ENCODE assay signal across 19 cellular contexts in genomic region chr10:77560471-77560870, GRCh38.
DNase-seq lines count a peak whose midpoint lies in the region; ATAC-seq, FAIRE-seq and TF ChIP-seq lines count a peak whose summit lies in the region.
"Had no signal": no experiment of that assay in that cellular context is flagged by ENCODE, and none has a peak within 500 bp of the region (broad histone marks: within the 10 kb centered on the region; RNA-seq: fewer than 3 reads in every experiment).

No MANE protein-coding gene starts in this region.

- no peaks in the 10 kb centered on the region for H3K9me3 Mint-ChIP-seq in osteocyte (ENCODE audit: unreplicated experiment)
- H3K9me3 Mint-ChIP-seq: CD4-positive, alpha-beta memory T cell had no signal

- no peaks in the 10 kb centered on the region for H3K27me3 ChIP-seq in esophagus muscularis mucosa
- H3K27me3 ChIP-seq in uterus = no peaks in the 10 kb centered on the region
- no peaks in the 10 kb centered on the region for H3K27me3 ChIP-seq in small intestine (ENCODE audit: control insufficient read depth in 2 of 2, insufficient read depth in 2 of 2, low read length in 2 of 2)
- H3K27me3 ChIP-seq: BE2C had no signal

- H3K9me3 ChIP-seq in esophagus muscularis mucosa (no peaks in the 10 kb centered on the region), uterus (no peaks in the 10 kb centered on the region), small intestine (ENCODE audit: control insufficient read depth, low read depth) (no peaks in the 10 kb centered on the region)
- H3K9me3 ChIP-seq: BE2C, HAP-1 had no signal

- DNase-seq in DMS79 (lab: John Stamatoyannopoulos, UW) (peak; percentile 61), NCI-H187 treated with DMSO at 0.1 percent for 48 hours (lab: John Stamatoyannopoulos, UW) (peak; percentile 13), esophagus muscularis mucosa (ENCODE audit: extremely low spot score) (no peak), osteocyte (ENCODE audit: extremely low spot score, unreplicated experiment) (no peak), iPS-NIHi7 (ENCODE audit: extremely low spot score) (no peak), uterus (no peak), small intestine (no peak)
- DNase-seq: BE2C; CD4-positive, alpha-beta memory T cell; COR-L47; DMS153 had no signal

- no peak overlapping the region for H3K4me3 ChIP-seq in esophagus muscularis mucosa
- H3K4me3 ChIP-seq in uterus = no peak overlapping the region
- H3K4me3 ChIP-seq in small intestine (ENCODE audit: low read depth in 1 of 2, low read length in 2 of 2) = no peak overlapping the region
- H3K4me3 ChIP-seq: HAP-1 had no signal

- TF ChIP-seq EP300 in esophagus muscularis mucosa (IDR thresholded peaks at IDR 0.05) = no peak

- no peak for FAIRE-seq in small intestine (lab: Jason Lieb, UNC)
- FAIRE-seq: A204.1, D721Med, GM12892, H1 had no signal

- H3K36me3 Mint-ChIP-seq in osteocyte (ENCODE audit: unreplicated experiment) = peaks cover 1% of the 10 kb centered on the region
- H3K36me3 Mint-ChIP-seq: CD4-positive, alpha-beta memory T cell had no signal

- H3K4me1 ChIP-seq in esophagus muscularis mucosa (peaks cover 0 to 86% (median 73%) of the 10 kb centered on the region in 4 donors), uterus (peaks cover 3 to 10% of the 10 kb centered on the region in 2 donors), small intestine (ENCODE audit: control insufficient read depth in 2 of 2, insufficient read depth in 1 of 2, low read depth in 1 of 2, low read length in 1 of 2) (peaks cover 0 to 5% of the 10 kb centered on the region in 2 donors)
- H3K4me1 ChIP-seq: BE2C, HAP-1 had no signal

- TF ChIP-seq CTCF in esophagus muscularis mucosa (IDR thresholded peaks at IDR 0.05) = no peak
- no peak for TF ChIP-seq CTCF in osteocyte (IDR thresholded peaks at IDR 0.05)
- TF ChIP-seq CTCF in uterus (IDR thresholded peaks at IDR 0.05) = no peak

- intact Hi-C loops in esophagus muscularis mucosa (cut with DNase I) = no loop called here
- intact Hi-C loops in uterus (cut with DNase I; ENCODE audit: low total_unique reads) = no loop called here

- TF ChIP-seq POLR2A in esophagus muscularis mucosa (IDR thresholded peaks at IDR 0.05; ENCODE audit: low read depth) (no peak), uterus (IDR thresholded peaks at IDR 0.05) (no peak)

- WGBS in esophagus muscularis mucosa = no CpG with 5 or more reads among the region's 1 CpG
- 90 to 94% (median 94%) methylated on average over 1 of the region's 1 CpG for WGBS in small intestine, 3 donors

- no peaks in the 10 kb centered on the region for H3K36me3 ChIP-seq in esophagus muscularis mucosa
- H3K36me3 ChIP-seq in uterus = no peaks in the 10 kb centered on the region
- H3K36me3 ChIP-seq in small intestine (ENCODE audit: control insufficient read depth in 2 of 2, insufficient read depth in 2 of 2, low read length in 2 of 2) = no peaks in the 10 kb centered on the region
- H3K36me3 ChIP-seq: BE2C, HAP-1 had no signal

- H3K27ac ChIP-seq in esophagus muscularis mucosa (replicated peaks in 1 of 4) (peak overlapping the region; percentile 36 to 55 (median 38)), uterus (peak overlapping the region in 1 of 2 donors; percentile 21), small intestine (ENCODE audit: low read depth in 1 of 2, low read length in 1 of 2) (no peak overlapping the region)
- H3K27ac ChIP-seq: C4-2B, HL-60 had no signal

- no peaks in the 10 kb centered on the region for H3K27me3 Mint-ChIP-seq in osteocyte (ENCODE audit: unreplicated experiment)

- peak overlapping the region; percentile 50 for H3K27ac Mint-ChIP-seq in osteocyte (ENCODE audit: unreplicated experiment)
- H3K27ac Mint-ChIP-seq: CD4-positive, alpha-beta memory T cell had no signal

- no peak for ATAC-seq in GM18519 (IDR thresholded peaks at IDR 0.05; ENCODE audit: low FRiP score, unreplicated experiment)

- H3K4me3 Mint-ChIP-seq in osteocyte (ENCODE audit: unreplicated experiment) = no peak overlapping the region
- H3K4me3 Mint-ChIP-seq: CD4-positive, alpha-beta memory T cell had no signal

- peaks cover 59% of the 10 kb centered on the region for H3K4me1 Mint-ChIP-seq in osteocyte (ENCODE audit: unreplicated experiment)
- H3K4me1 Mint-ChIP-seq: CD4-positive, alpha-beta memory T cell had no signal

Comparison
In these comparisons a context has a peak if more than half of its experiments do, and no peak if none do; other contexts are left out.
1. DNase-seq: peak in DMS79 (single experiment) and NCI-H187 treated with DMSO at 0.1 percent for 48 hours (single experiment); none in esophagus muscularis mucosa (single experiment), osteocyte (single experiment), iPS-NIHi7 (single experiment), uterus (0 of 2) and small intestine (single experiment).
2. H3K27ac ChIP-seq: peak in esophagus muscularis mucosa (4 of 4); none in small intestine (0 of 2).